17 cellular contexts compared by ENCODE assay signal in the genomic region with DNA sequence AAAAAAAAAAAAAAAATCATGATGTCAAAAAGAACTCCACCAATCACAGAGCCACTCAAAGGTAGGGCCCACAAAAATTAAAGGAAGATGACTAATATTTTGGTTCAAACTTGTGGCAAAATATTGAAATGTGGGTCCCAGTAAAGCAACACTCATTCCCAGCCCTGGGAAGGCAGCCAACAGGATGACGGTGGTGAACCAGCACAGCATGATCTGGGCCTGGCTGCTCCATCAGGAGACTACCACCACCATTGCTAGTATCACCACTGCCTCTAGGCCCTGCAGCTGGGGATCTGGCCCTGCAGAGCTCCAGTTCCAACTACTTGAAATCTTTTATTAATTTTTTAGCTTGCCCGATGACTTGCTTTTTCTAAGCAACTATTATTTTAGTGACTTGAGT.
DNase-seq lines count a peak whose midpoint lies in the region; ATAC-seq and TF ChIP-seq lines count a peak whose summit lies in the region.
"Had no signal": no experiment of that assay in that cellular context is flagged by ENCODE, and none has a peak within 500 bp of the region (broad histone marks: within the 10 kb centered on the region; RNA-seq: fewer than 3 reads in every experiment).

No MANE protein-coding gene starts in this region.

- H3K27ac Mint-ChIP-seq in HFFc6: no peak overlapping the region
- H3K27ac Mint-ChIP-seq: B cell, GM23338 had no signal

- no peaks in the 10 kb centered on the region for H3K9me3 ChIP-seq in MM.1S (replicated peaks; ENCODE audit: insufficient read depth, low read length)
- H3K9me3 ChIP-seq: transverse colon had no signal

- H4K20me1 ChIP-seq in MM.1S (ENCODE audit: insufficient read depth, low read length): no peaks in the 10 kb centered on the region

- no peak for ATAC-seq in GM21529 (IDR thresholded peaks at IDR 0.05; ENCODE audit: unreplicated experiment)
- no peak for ATAC-seq in GM21526 (IDR thresholded peaks at IDR 0.05; ENCODE audit: low FRiP score, unreplicated experiment)
- ATAC-seq in HG03565 (IDR thresholded peaks at IDR 0.05; ENCODE audit: unreplicated experiment): no peak
- ATAC-seq: GM23338 had no signal

- no peaks in the 10 kb centered on the region for H3K4me1 ChIP-seq in MM.1S (ENCODE audit: low read length)
- H3K4me1 ChIP-seq: transverse colon had no signal

- no peak overlapping the region for H3K9ac ChIP-seq in MM.1S (ENCODE audit: low read length)

- H3K27ac ChIP-seq in MM.1S (ENCODE audit: low read length): no peak overlapping the region
- H3K27ac ChIP-seq: PC-9, transverse colon had no signal

- no peaks in the 10 kb centered on the region for H3K9me2 ChIP-seq in MM.1S (replicated peaks; ENCODE audit: insufficient read depth, low read length)

- no peaks in the 10 kb centered on the region for H3K9me3 Mint-ChIP-seq in HFFc6
- H3K9me3 Mint-ChIP-seq: GM23338 had no signal

- H3F3A ChIP-seq in MM.1S (ENCODE audit: insufficient read depth, low read length): no peaks in the 10 kb centered on the region

- H3K27me3 ChIP-seq in MM.1S (replicated peaks; ENCODE audit: insufficient read depth, low read length): no peaks in the 10 kb centered on the region
- H3K27me3 ChIP-seq: transverse colon had no signal

- H3K36me3 ChIP-seq in MM.1S (replicated peaks; ENCODE audit: insufficient read depth, low read length): no peaks in the 10 kb centered on the region
- H3K36me3 ChIP-seq: transverse colon had no signal

- H3K4me1 Mint-ChIP-seq in HFFc6 (ENCODE audit: low read depth): no peaks in the 10 kb centered on the region
- H3K4me1 Mint-ChIP-seq: B cell, GM23338 had no signal

- no peak for TF ChIP-seq CTCF in HFFc6 (IDR thresholded peaks at IDR 0.05)
- TF ChIP-seq CTCF in MM.1S (IDR thresholded peaks at IDR 0.05; ENCODE audit: low read length): no peak

- H3K4me3 Mint-ChIP-seq in HFFc6: no peak overlapping the region
- H3K4me3 Mint-ChIP-seq: B cell, GM23338 had no signal

- no peaks in the 10 kb centered on the region for H3K79me2 ChIP-seq in MM.1S (ENCODE audit: low read length)

- H3K4me2 ChIP-seq in MM.1S (ENCODE audit: low read depth, low read length): no peak overlapping the region
- H3K4me2 ChIP-seq: GM23338, PC-9 had no signal

- peaks cover 2% of the 10 kb centered on the region; the same call in 1 of the 2 replicates for H3K27me3 Mint-ChIP-seq in HFFc6 (ENCODE audit: insufficient read depth)
- H3K27me3 Mint-ChIP-seq: B cell had no signal

- no peaks in the 10 kb centered on the region for H3K36me3 Mint-ChIP-seq in HFFc6 (ENCODE audit: low read depth)

- H2AFZ ChIP-seq in MM.1S (ENCODE audit: low read length): no peak overlapping the region
- H2AFZ ChIP-seq: PC-9 had no signal

- DNase-seq in AG20443 (ENCODE audit: low spot score) (peak; percentile 27), HFFc6 (peak; percentile 35), amniotic epithelial cell (ENCODE audit: low read depth) (peak; percentile 24), glomerular visceral epithelial cell (ENCODE audit: extremely low spot score) (peak; percentile 51), MM.1S (no peak)
- DNase-seq: activated naive CD4-positive, alpha-beta T cell treated with Interleukin-2 at 50 U/mL for 16 hours; central memory CD4-positive, alpha-beta T cell; midbrain; NCI-H524; occipital lobe; PC-9; transverse colon had no signal

- no peak overlapping the region for H3K4me3 ChIP-seq in MM.1S (ENCODE audit: low read length)
- H3K4me3 ChIP-seq: GM23338, PC-9, transverse colon had no signal
